ENCODE assay signal across 14 cellular contexts in genomic region chr19:18253130-18253529, GRCh38. TPM values are rescaled to one million over a fixed set of nuclear protein-coding genes. Genes with fewer than 3 reads are reported as not detected.
DNase-seq lines count a peak whose midpoint lies in the region; ATAC-seq, FAIRE-seq and TF ChIP-seq lines count a peak whose summit lies in the region.
"Had no signal": no experiment of that assay in that cellular context is flagged by ENCODE, and none has a peak within 500 bp of the region (broad histone marks: within the 10 kb centered on the region; RNA-seq: fewer than 3 reads in every experiment).

No MANE protein-coding gene starts in this region.

- no peak overlapping the region for H3K4me2 ChIP-seq in HepG2 (ENCODE audit: low read depth, low read length)

- H3K4me1 Mint-ChIP-seq in dendritic cell treated with granulocyte-macrophage colony-stimulating factor and Interleukin-4, amounts not matched to agents 40 ng/mL and 50 ng/mL, for 4 days (ENCODE audit: low read depth), result peaks cover 35% of the 10 kb centered on the region
- H3K4me1 Mint-ChIP-seq in type B pancreatic cell (ENCODE audit: unreplicated experiment), result peaks cover 6% of the 10 kb centered on the region
- peaks cover 20% of the 10 kb centered on the region for H3K4me1 Mint-ChIP-seq in WTC11

- H3K9me3 ChIP-seq in HepG2 (ENCODE audit: low read length) (no peaks in the 10 kb centered on the region), right lobe of liver (no peaks in the 10 kb centered on the region), mucosa of rectum (ENCODE audit: control insufficient read depth in 2 of 2, low read length in 2 of 2) (no peaks in the 10 kb centered on the region)
- H3K9me3 ChIP-seq: Caco-2 had no signal

- peak overlapping the region; percentile 51 for H3K27ac Mint-ChIP-seq in dendritic cell treated with granulocyte-macrophage colony-stimulating factor and Interleukin-4, amounts not matched to agents 40 ng/mL and 50 ng/mL, for 4 days
- H3K27ac Mint-ChIP-seq in type B pancreatic cell (peak overlapping the region; percentile 82), WTC11 (no peak overlapping the region)

- TF ChIP-seq EP300 in HepG2 (IDR thresholded peaks at IDR 0.05; ENCODE audit: low read depth in 2 of 2, low read length in 2 of 2) (no peak), HepG2 (CRISPR knock-in tag; IDR thresholded peaks at IDR 0.05; ENCODE audit: borderline replicate concordance) (no peak)

- in situ Hi-C loops in HepG2 (cut with HindIII; ENCODE audit: extremely low pct_ligation_motif_present, low pct_unique_long_range_greater_than_20kb), result loop anchor here (5.0 kb wide), 1 partner anchor 46 kb away; no protein-coding TSS in a partner anchor

- DNase-seq in HepG2 (ENCODE audit: low spot score) (no peak), right lobe of liver (no peak), type B pancreatic cell (ENCODE audit: extremely low spot score, unreplicated experiment) (no peak), WTC11 (ENCODE audit: low spot score) (no peak), DMS79 (lab: John Stamatoyannopoulos, UW) (no peak), H54 (ENCODE audit: insufficient read length, low spot score) (no peak)
- DNase-seq: Caco-2; CD8-positive, alpha-beta memory T cell; DMS53; H7 had no signal

- TF ChIP-seq CTCF in HepG2 (CRISPR knock-in tag; IDR thresholded peaks at IDR 0.05) (no peak), right lobe of liver (IDR thresholded peaks at IDR 0.05) (no peak), type B pancreatic cell (conservative IDR thresholded peaks at IDR 0.05) (no peak), WTC11 (IDR thresholded peaks at IDR 0.05) (no peak)

- no peak for FAIRE-seq in HepG2 (lab: Jason Lieb, UNC)
- FAIRE-seq in H54 (lab: Jason Lieb, UNC), result no peak

- no peaks in the 10 kb centered on the region for H3K9me3 Mint-ChIP-seq in dendritic cell treated with granulocyte-macrophage colony-stimulating factor and Interleukin-4, amounts not matched to agents 40 ng/mL and 50 ng/mL, for 4 days
- no peaks in the 10 kb centered on the region for H3K9me3 Mint-ChIP-seq in type B pancreatic cell
- peaks cover 10% of the 10 kb centered on the region for H3K9me3 Mint-ChIP-seq in WTC11
- H3K9me3 Mint-ChIP-seq: CD8-positive, alpha-beta memory T cell had no signal

- TF ChIP-seq POLR2A in HepG2 (IDR thresholded peaks at IDR 0.05; ENCODE audit: insufficient read depth in 1 of 2, low read depth in 2 of 2, low read length in 2 of 2), result no peak
- no peak for TF ChIP-seq POLR2A in right lobe of liver (IDR thresholded peaks at IDR 0.05)
- TF ChIP-seq POLR2A in H54 (IDR thresholded peaks at IDR 0.05; ENCODE audit: low read depth, low read length), result no peak

- CTCF ChIA-PET in HepG2 (lab: Yijun Ruan, JAX; ENCODE audit: low intra/inter-chr PET ratio, low total read pairs), result interaction anchor here (3.3 kb wide), 1 partner anchor 45 kb away, joined by 38 read pairs; no protein-coding TSS in a partner anchor
- CTCF ChIA-PET in WTC11 (lab: Charles Lee), result interaction anchor here (0.8 to 12.7 kb wide), 20 partner anchors 12 to 157 kb away, joined by 3 to 369 read pairs (median 16); partner anchors contain the start of genes IFI30, MPV17L2, PDE4C and RAB3A

- whole genome bisulfite sequencing in HepG2 (ENCODE audit: low lambda C conversion rate), result 13% methylated on average over 4 of the region's 4 CpGs
- WGBS in right lobe of liver (ENCODE audit: insufficient coverage, low coverage, low lambda C conversion rate, missing lambda C conversion rate), result 88% methylated on average over 1 of the region's 4 CpGs

- H3K27me3 ChIP-seq in HepG2 (ENCODE audit: control insufficient read depth in 1 of 2, insufficient read depth in 2 of 2, low read length in 2 of 2), result peaks cover 2 to 24% of the 10 kb centered on the region in 2 experiments; a peak in 4 of 5 replicates
- H3K27me3 ChIP-seq in right lobe of liver, result no peaks in the 10 kb centered on the region
- H3K27me3 ChIP-seq in mucosa of rectum (ENCODE audit: control insufficient read depth in 2 of 2, insufficient read depth in 2 of 2, low read length in 2 of 2), result no peaks in the 10 kb centered on the region

- H3K79me2 ChIP-seq in HepG2 (ENCODE audit: insufficient read depth, low read length), result no peaks in the 10 kb centered on the region

- H3K9ac ChIP-seq in HepG2 (ENCODE audit: insufficient read depth, low read depth, low read length), result no peak overlapping the region
- H3K9ac ChIP-seq in mucosa of rectum (ENCODE audit: low read depth in 1 of 2, low read length in 2 of 2), result peak overlapping the region in 1 of 2 donors; percentile 34

- H4K20me1 ChIP-seq in HepG2 (ENCODE audit: insufficient read depth, low read length), result no peaks in the 10 kb centered on the region

- no peak overlapping the region for H3K4me3 Mint-ChIP-seq in dendritic cell treated with granulocyte-macrophage colony-stimulating factor and Interleukin-4, amounts not matched to agents 40 ng/mL and 50 ng/mL, for 4 days
- no peak overlapping the region for H3K4me3 Mint-ChIP-seq in type B pancreatic cell
- no peak overlapping the region for H3K4me3 Mint-ChIP-seq in WTC11
- H3K4me3 Mint-ChIP-seq: CD8-positive, alpha-beta memory T cell had no signal

- H3K4me1 ChIP-seq in HepG2 (ENCODE audit: insufficient read depth, low read length) (peaks cover 21% of the 10 kb centered on the region), right lobe of liver (no peaks in the 10 kb centered on the region), mucosa of rectum (ENCODE audit: control insufficient read depth in 2 of 2, insufficient read depth in 2 of 2, low read length in 2 of 2) (peaks cover 22 to 27% of the 10 kb centered on the region in 2 donors)
- H3K4me1 ChIP-seq: Caco-2 had no signal

- no peak overlapping the region for H2AFZ ChIP-seq in HepG2 (ENCODE audit: low read length)

- H3K36me3 Mint-ChIP-seq in dendritic cell treated with granulocyte-macrophage colony-stimulating factor and Interleukin-4, amounts not matched to agents 40 ng/mL and 50 ng/mL, for 4 days (ENCODE audit: low read depth), result no peaks in the 10 kb centered on the region
- H3K36me3 Mint-ChIP-seq in type B pancreatic cell, result no peaks in the 10 kb centered on the region
- H3K36me3 Mint-ChIP-seq in WTC11, result 0 out of 2 replicates have a peak, but pooled peaks cover 6% of the 10 kb centered on the region
- H3K36me3 Mint-ChIP-seq: CD8-positive, alpha-beta memory T cell had no signal

- peaks cover 45% of the 10 kb centered on the region for H3K27me3 Mint-ChIP-seq in dendritic cell treated with granulocyte-macrophage colony-stimulating factor and Interleukin-4, amounts not matched to agents 40 ng/mL and 50 ng/mL, for 4 days
- H3K27me3 Mint-ChIP-seq in type B pancreatic cell (peaks cover 29% of the 10 kb centered on the region), WTC11 (ENCODE audit: low read depth) (peaks cover 13% of the 10 kb centered on the region)

- no peak for TF ChIP-seq RAD21 in HepG2 (CRISPR knock-in tag; IDR thresholded peaks at IDR 0.05)

- H3K27ac ChIP-seq in HepG2 (ENCODE audit: extremely low read length, insufficient read depth, low read length) (no peak overlapping the region), right lobe of liver (no peak overlapping the region), mucosa of rectum (ENCODE audit: low read depth in 2 of 2, low read length in 2 of 2) (peak overlapping the region; percentile 83 to 91)
- H3K27ac ChIP-seq: 22Rv1 had no signal

- BruUV-seq in HepG2 (replicated peaks; lab: Mats Ljungman, UMichigan), result no TSS peak

- POLR2A ChIA-PET in HepG2 (lab: Yijun Ruan, JAX) (interaction anchor here (0.6 kb wide), 1 partner anchor 26 kb away, joined by 3 read pairs; no protein-coding TSS in a partner anchor), WTC11 (lab: Charles Lee) (interaction anchor here (2.6 to 4.7 kb wide), 2 partner anchors 28 to 49 kb away, joined by 10 to 27 read pairs; partner anchors contain the start of genes JUND and RAB3A)

- ATAC-seq in HepG2 (no peak), right lobe of liver (no peak), WTC11 (no peak)

- H3K4me3 ChIP-seq in HepG2 (replicated peaks in 1 of 3; ENCODE audit: insufficient read depth in 1 of 3, low read depth in 2 of 3, low read length in 3 of 3), result no peak overlapping the region
- H3K4me3 ChIP-seq in right lobe of liver, result no peak overlapping the region
- H3K4me3 ChIP-seq in mucosa of rectum (ENCODE audit: low read length in 2 of 2), result no peak overlapping the region

- H3K36me3 ChIP-seq in HepG2 (replicated peaks in 1 of 2; ENCODE audit: control insufficient read depth in 1 of 2, insufficient read depth in 2 of 2, low read length in 2 of 2) (no peaks in the 10 kb centered on the region), right lobe of liver (no peaks in the 10 kb centered on the region), mucosa of rectum (ENCODE audit: control insufficient read depth in 2 of 2, insufficient read depth in 2 of 2, low read length in 2 of 2) (peaks cover 0 to 3% of the 10 kb centered on the region in 2 donors)

- intact Hi-C loops in HepG2 (cut with micrococcal nuclease; ENCODE audit: unreplicated experiment) (no loop called here), right lobe of liver (cut with DNase I) (loop anchor here in 1 of 2 donors (5.0 kb wide), 1 partner anchor 41 kb away; no protein-coding TSS in a partner anchor)
- intact Hi-C loops in dendritic cell treated with granulocyte-macrophage colony-stimulating factor and Interleukin-4, amounts not matched to agents 40 ng/mL and 50 ng/mL, for 4 days (cut with micrococcal nuclease), result loop anchor here (5.0 kb wide), 1 partner anchor 191 kb away; no protein-coding TSS in a partner anchor

RNA-seq across cellular contexts. Expression of gene IQCN, which starts 21.1 kb away (rescaled TPM):
- 0.04 and 0.07 TPM in 2 replicates for total RNA-seq in HepG2 (2016; rRNA removed; fragmentation: Illumina TruSeq; extraction: Trizol)
- total RNA-seq in HepG2 (2016; cell fraction: cytosol; rRNA removed; fragmentation: Illumina TruSeq; extraction: Trizol; ENCODE audit: low read depth), result not detected in 2 replicates
- 0.04 TPM in 1 of 2 replicates, not detected in the other for total RNA-seq in HepG2 (2016; cell fraction: insoluble cytoplasmic fraction; rRNA removed; fragmentation: Illumina TruSeq; extraction: Trizol)
- total RNA-seq in HepG2 (2016; cell fraction: membrane; rRNA removed; fragmentation: Illumina TruSeq; extraction: Trizol), result not detected in 2 replicates
- 0.13 TPM in 1 of 2 replicates, not detected in the other for total RNA-seq in HepG2 (2016; cell fraction: nucleus; rRNA removed; fragmentation: Illumina TruSeq; extraction: Trizol)
- 0.14 and 0.18 TPM in 2 replicates for polyA plus RNA-seq in HepG2 (2011; rRNA removed)
- 0.03 and 0.04 TPM in 2 replicates for polyA plus RNA-seq in HepG2 (2011; cell fraction: cytosol; rRNA removed)
- polyA plus RNA-seq in HepG2 (2011; cell fraction: nucleus; rRNA removed), result 1.3 and 1.5 TPM in 2 replicates
- 0.13 TPM in 2 replicates for polyA plus RNA-seq in HepG2 (2012)
- not detected in 2 replicates for polyA plus RNA-seq in HepG2 (2016; cell fraction: cytosol; fragmentation: Illumina TruSeq; extraction: Trizol; ENCODE audit: low read depth)
- polyA plus RNA-seq in HepG2 (2016; cell fraction: insoluble cytoplasmic fraction; fragmentation: Illumina TruSeq; extraction: Trizol; ENCODE audit: low read depth), result not detected in 2 replicates
- not detected in 2 replicates for polyA plus RNA-seq in HepG2 (2016; cell fraction: membrane; fragmentation: Illumina TruSeq; extraction: Trizol; ENCODE audit: low read depth)
- polyA plus RNA-seq in HepG2 (2016; cell fraction: nucleus; fragmentation: Illumina TruSeq; extraction: Trizol; ENCODE audit: insufficient read depth, low read depth), result 0.25 and 0.49 TPM in 2 replicates
- polyA minus RNA-seq in HepG2 (2011; rRNA and poly(A)+ RNA removed; ENCODE audit: low replicate concordance), result 0.26 and 0.91 TPM in 2 replicates
- 0.53 TPM in 1 of 2 replicates, not detected in the other for polyA minus RNA-seq in HepG2 (2011; cell fraction: cytosol; rRNA and poly(A)+ RNA removed)
- 0.52 and 0.62 TPM in 2 replicates for polyA minus RNA-seq in HepG2 (2011; cell fraction: nucleus; rRNA and poly(A)+ RNA removed)
- 1 to 10 TPM in 5 of 6 experiments, under 1 TPM in 1; 0.82 to 5.3 (median 2.5) TPM for total RNA-seq in right lobe of liver
- 7.8 and 10.2 TPM in 2 replicates for total RNA-seq in type B pancreatic cell (ENCODE audit: low replicate concordance)
- 0.46 to 1.0 TPM (median 0.61 TPM) in 3 replicates for total RNA-seq in WTC11 (2021)

RNA-seq across cellular contexts. Expression of gene PDE4C, which starts 26.9 kb away (rescaled TPM):
- total RNA-seq in HepG2 (2016; rRNA removed; fragmentation: Illumina TruSeq; extraction: Trizol) (0.90 and 1.4 TPM in 2 replicates), right lobe of liver (1 to 10 TPM in 1 of 6 experiments, under 1 TPM in 5; 0.25 to 1.1 (median 0.57) TPM), type B pancreatic cell (ENCODE audit: low replicate concordance) (0.33 and 0.89 TPM in 2 replicates), WTC11 (2021) (3.0 to 5.7 TPM (median 3.8 TPM) in 3 replicates)
- 0.30 and 0.44 TPM in 2 replicates for total RNA-seq in HepG2 (2016; cell fraction: cytosol; rRNA removed; fragmentation: Illumina TruSeq; extraction: Trizol; ENCODE audit: low read depth)
- 0.49 and 1.5 TPM in 2 replicates for total RNA-seq in HepG2 (2016; cell fraction: insoluble cytoplasmic fraction; rRNA removed; fragmentation: Illumina TruSeq; extraction: Trizol)
- total RNA-seq in HepG2 (2016; cell fraction: membrane; rRNA removed; fragmentation: Illumina TruSeq; extraction: Trizol), result 0.07 and 0.37 TPM in 2 replicates
- 1.7 and 2.4 TPM in 2 replicates for total RNA-seq in HepG2 (2016; cell fraction: nucleus; rRNA removed; fragmentation: Illumina TruSeq; extraction: Trizol)
- polyA plus RNA-seq in HepG2 (2011; rRNA removed), result 14.0 and 17.9 TPM in 2 replicates
- polyA plus RNA-seq in HepG2 (2011; cell fraction: cytosol; rRNA removed), result 3.4 and 4.6 TPM in 2 replicates
- polyA plus RNA-seq in HepG2 (2011; cell fraction: nucleus; rRNA removed), result 128 and 158 TPM in 2 replicates
- 2.2 and 3.2 TPM in 2 replicates for polyA plus RNA-seq in HepG2 (2012)
- not detected in 2 replicates for polyA plus RNA-seq in HepG2 (2016; cell fraction: cytosol; fragmentation: Illumina TruSeq; extraction: Trizol; ENCODE audit: low read depth)
- 0.33 and 0.37 TPM in 2 replicates for polyA plus RNA-seq in HepG2 (2016; cell fraction: insoluble cytoplasmic fraction; fragmentation: Illumina TruSeq; extraction: Trizol; ENCODE audit: low read depth)
- not detected in 2 replicates for polyA plus RNA-seq in HepG2 (2016; cell fraction: membrane; fragmentation: Illumina TruSeq; extraction: Trizol; ENCODE audit: low read depth)
- polyA plus RNA-seq in HepG2 (2016; cell fraction: nucleus; fragmentation: Illumina TruSeq; extraction: Trizol; ENCODE audit: insufficient read depth, low read depth), result 10.9 and 11.5 TPM in 2 replicates
- 0.56 and 12.3 TPM in 2 replicates for polyA minus RNA-seq in HepG2 (2011; rRNA and poly(A)+ RNA removed; ENCODE audit: low replicate concordance)
- polyA minus RNA-seq in HepG2 (2011; cell fraction: cytosol; rRNA and poly(A)+ RNA removed), result 1.5 and 3.1 TPM in 2 replicates
- 30.4 and 31.1 TPM in 2 replicates for polyA minus RNA-seq in HepG2 (2011; cell fraction: nucleus; rRNA and poly(A)+ RNA removed)
- total RNA-seq: A673; CD8-positive, alpha-beta memory T cell had no signal
- polyA plus RNA-seq: CD8-positive, alpha-beta memory T cell had no signal

RNA-seq across cellular contexts. Expression of gene JUND, which starts 28.3 kb away (rescaled TPM):
- 31.8 and 41.2 TPM in 2 replicates for total RNA-seq in HepG2 (2016; rRNA removed; fragmentation: Illumina TruSeq; extraction: Trizol)
- 36.4 and 41.0 TPM in 2 replicates for total RNA-seq in HepG2 (2016; cell fraction: cytosol; rRNA removed; fragmentation: Illumina TruSeq; extraction: Trizol; ENCODE audit: low read depth)
- total RNA-seq in HepG2 (2016; cell fraction: insoluble cytoplasmic fraction; rRNA removed; fragmentation: Illumina TruSeq; extraction: Trizol), result 30.0 and 40.6 TPM in 2 replicates
- 68.5 and 98.0 TPM in 2 replicates for total RNA-seq in HepG2 (2016; cell fraction: membrane; rRNA removed; fragmentation: Illumina TruSeq; extraction: Trizol)
- 23.4 and 45.2 TPM in 2 replicates for total RNA-seq in HepG2 (2016; cell fraction: nucleus; rRNA removed; fragmentation: Illumina TruSeq; extraction: Trizol)
- 59.8 and 124 TPM in 2 replicates for polyA plus RNA-seq in HepG2 (2011; rRNA removed)
- 93.9 and 178 TPM in 2 replicates for polyA plus RNA-seq in HepG2 (2011; cell fraction: cytosol; rRNA removed)
- polyA plus RNA-seq in HepG2 (2011; cell fraction: nucleus; rRNA removed), result 129 and 136 TPM in 2 replicates
- 44.0 and 66.6 TPM in 2 replicates for polyA plus RNA-seq in HepG2 (2012)
- polyA plus RNA-seq in HepG2 (2016; cell fraction: cytosol; fragmentation: Illumina TruSeq; extraction: Trizol; ENCODE audit: low read depth), result 85.1 and 91.8 TPM in 2 replicates
- 74.4 and 76.0 TPM in 2 replicates for polyA plus RNA-seq in HepG2 (2016; cell fraction: insoluble cytoplasmic fraction; fragmentation: Illumina TruSeq; extraction: Trizol; ENCODE audit: low read depth)
- polyA plus RNA-seq in HepG2 (2016; cell fraction: membrane; fragmentation: Illumina TruSeq; extraction: Trizol; ENCODE audit: low read depth), result 131 and 149 TPM in 2 replicates
- polyA plus RNA-seq in HepG2 (2016; cell fraction: nucleus; fragmentation: Illumina TruSeq; extraction: Trizol; ENCODE audit: insufficient read depth, low read depth), result 77.1 and 84.7 TPM in 2 replicates
- polyA minus RNA-seq in HepG2 (2011; rRNA and poly(A)+ RNA removed; ENCODE audit: low replicate concordance), result 49.7 and 194 TPM in 2 replicates
- 164 and 168 TPM in 2 replicates for polyA minus RNA-seq in HepG2 (2011; cell fraction: cytosol; rRNA and poly(A)+ RNA removed)
- 60.5 and 91.9 TPM in 2 replicates for polyA minus RNA-seq in HepG2 (2011; cell fraction: nucleus; rRNA and poly(A)+ RNA removed)
- total RNA-seq in right lobe of liver, result 100 to 1,000 TPM in 4 of 6 experiments, 10 to 100 TPM in 2; 29.3 to 188 (median 134) TPM
- total RNA-seq in type B pancreatic cell (ENCODE audit: low replicate concordance), result 126 and 232 TPM in 2 replicates
- 121 to 137 TPM (median 133 TPM) in 3 replicates for total RNA-seq in WTC11 (2021)

RNA-seq across cellular contexts. Expression of gene RAB3A, which starts 49.3 kb away (rescaled TPM):
- total RNA-seq in HepG2 (2016; rRNA removed; fragmentation: Illumina TruSeq; extraction: Trizol) (0.53 and 0.58 TPM in 2 replicates), right lobe of liver (1 to 10 TPM in 3 of 6 experiments, under 1 TPM in 3; 0.81 to 2.6 (median 1.4) TPM), type B pancreatic cell (ENCODE audit: low replicate concordance) (6.7 and 8.7 TPM in 2 replicates), WTC11 (2021) (12.2 to 14.7 TPM (median 14.6 TPM) in 3 replicates)
- total RNA-seq in HepG2 (2016; cell fraction: cytosol; rRNA removed; fragmentation: Illumina TruSeq; extraction: Trizol; ENCODE audit: low read depth), result 1.5 and 2.4 TPM in 2 replicates
- 0.61 and 1.2 TPM in 2 replicates for total RNA-seq in HepG2 (2016; cell fraction: insoluble cytoplasmic fraction; rRNA removed; fragmentation: Illumina TruSeq; extraction: Trizol)
- total RNA-seq in HepG2 (2016; cell fraction: membrane; rRNA removed; fragmentation: Illumina TruSeq; extraction: Trizol), result 1.4 and 1.8 TPM in 2 replicates
- total RNA-seq in HepG2 (2016; cell fraction: nucleus; rRNA removed; fragmentation: Illumina TruSeq; extraction: Trizol), result 1.0 and 1.4 TPM in 2 replicates
- 0.95 and 0.98 TPM in 2 replicates for polyA plus RNA-seq in HepG2 (2011; rRNA removed)
- 1.4 TPM in 2 replicates for polyA plus RNA-seq in HepG2 (2011; cell fraction: cytosol; rRNA removed)
- 2.7 and 3.2 TPM in 2 replicates for polyA plus RNA-seq in HepG2 (2011; cell fraction: nucleus; rRNA removed)
- polyA plus RNA-seq in HepG2 (2012), result 1.8 and 2.1 TPM in 2 replicates
- polyA plus RNA-seq in HepG2 (2016; cell fraction: cytosol; fragmentation: Illumina TruSeq; extraction: Trizol; ENCODE audit: low read depth), result 0.90 and 0.94 TPM in 2 replicates
- 1.1 and 2.1 TPM in 2 replicates for polyA plus RNA-seq in HepG2 (2016; cell fraction: insoluble cytoplasmic fraction; fragmentation: Illumina TruSeq; extraction: Trizol; ENCODE audit: low read depth)
- 1.1 TPM in 2 replicates for polyA plus RNA-seq in HepG2 (2016; cell fraction: membrane; fragmentation: Illumina TruSeq; extraction: Trizol; ENCODE audit: low read depth)
- polyA plus RNA-seq in HepG2 (2016; cell fraction: nucleus; fragmentation: Illumina TruSeq; extraction: Trizol; ENCODE audit: insufficient read depth, low read depth), result 2.0 and 3.3 TPM in 2 replicates
- polyA minus RNA-seq in HepG2 (2011; rRNA and poly(A)+ RNA removed; ENCODE audit: low replicate concordance), result 4.2 and 9.4 TPM in 2 replicates
- 3.9 and 4.1 TPM in 2 replicates for polyA minus RNA-seq in HepG2 (2011; cell fraction: cytosol; rRNA and poly(A)+ RNA removed)
- 0.64 and 1.2 TPM in 2 replicates for polyA minus RNA-seq in HepG2 (2011; cell fraction: nucleus; rRNA and poly(A)+ RNA removed)

Comparison
In these comparisons a context has a peak if more than half of its experiments do, and no peak if none do; other contexts are left out.
1. H3K27ac ChIP-seq: peak in mucosa of rectum (2 of 2); none in HepG2 (single experiment) and right lobe of liver (0 of 3).
2. Of the 50 proteins assayed by ChIP-seq in both HepG2 and WTC11: peak only in HepG2: ZNF263; only in WTC11: none; in both: none; in neither: 49.